In genomic region chr16:87957296-87958069, GRCh38 we compare ENCODE assay signal across 2 cellular contexts.
TF ChIP-seq lines count a peak whose summit lies in the region.

No MANE protein-coding gene starts in this region.

TF ChIP-seq in WTC11, 78 proteins besides CTCF, POLR2A, EP300 and RAD21 (continued from another document):
- TF ChIP-seq, protein P1, sequence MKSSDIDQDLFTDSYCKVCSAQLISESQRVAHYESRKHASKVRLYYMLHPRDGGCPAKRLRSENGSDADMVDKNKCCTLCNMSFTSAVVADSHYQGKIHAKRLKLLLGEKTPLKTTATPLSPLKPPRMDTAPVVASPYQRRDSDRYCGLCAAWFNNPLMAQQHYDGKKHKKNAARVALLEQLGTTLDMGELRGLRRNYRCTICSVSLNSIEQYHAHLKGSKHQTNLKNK (CRISPR knock-in tag; IDR thresholded peaks at IDR 0.05), result no peak
- TF ChIP-seq ZNF532 (CRISPR knock-in tag; IDR thresholded peaks at IDR 0.05; ENCODE audit: borderline replicate concordance), result no peak
- no peak for TF ChIP-seq AR (CRISPR knock-in tag; IDR thresholded peaks at IDR 0.05)
- TF ChIP-seq ELF4 (CRISPR knock-in tag; IDR thresholded peaks at IDR 0.05; ENCODE audit: low read depth), result no peak
- TF ChIP-seq MLX (CRISPR knock-in tag; IDR thresholded peaks at IDR 0.05), result no peak
- no peak for TF ChIP-seq TP53 (CRISPR knock-in tag; IDR thresholded peaks at IDR 0.05)
- no peak for TF ChIP-seq ZNF219 (CRISPR knock-in tag; IDR thresholded peaks at IDR 0.05; ENCODE audit: borderline replicate concordance)
- no peak for TF ChIP-seq JUN (CRISPR knock-in tag; IDR thresholded peaks at IDR 0.05)
- TF ChIP-seq, protein P2, sequence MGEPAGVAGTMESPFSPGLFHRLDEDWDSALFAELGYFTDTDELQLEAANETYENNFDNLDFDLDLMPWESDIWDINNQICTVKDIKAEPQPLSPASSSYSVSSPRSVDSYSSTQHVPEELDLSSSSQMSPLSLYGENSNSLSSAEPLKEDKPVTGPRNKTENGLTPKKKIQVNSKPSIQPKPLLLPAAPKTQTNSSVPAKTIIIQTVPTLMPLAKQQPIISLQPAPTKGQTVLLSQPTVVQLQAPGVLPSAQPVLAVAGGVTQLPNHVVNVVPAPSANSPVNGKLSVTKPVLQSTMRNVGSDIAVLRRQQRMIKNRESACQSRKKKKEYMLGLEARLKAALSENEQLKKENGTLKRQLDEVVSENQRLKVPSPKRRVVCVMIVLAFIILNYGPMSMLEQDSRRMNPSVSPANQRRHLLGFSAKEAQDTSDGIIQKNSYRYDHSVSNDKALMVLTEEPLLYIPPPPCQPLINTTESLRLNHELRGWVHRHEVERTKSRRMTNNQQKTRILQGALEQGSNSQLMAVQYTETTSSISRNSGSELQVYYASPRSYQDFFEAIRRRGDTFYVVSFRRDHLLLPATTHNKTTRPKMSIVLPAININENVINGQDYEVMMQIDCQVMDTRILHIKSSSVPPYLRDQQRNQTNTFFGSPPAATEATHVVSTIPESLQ (CRISPR knock-in tag; IDR thresholded peaks at IDR 0.05), result no peak
- no peak for TF ChIP-seq NR1H2 (CRISPR knock-in tag; IDR thresholded peaks at IDR 0.05)
- no peak for TF ChIP-seq ESRRA (CRISPR knock-in tag; IDR thresholded peaks at IDR 0.05; ENCODE audit: borderline replicate concordance)
- no peak for TF ChIP-seq ETV6 (CRISPR knock-in tag; IDR thresholded peaks at IDR 0.05)
- TF ChIP-seq SMAD3 (CRISPR knock-in tag; IDR thresholded peaks at IDR 0.05; ENCODE audit: borderline replicate concordance), result no peak
- TF ChIP-seq ZNF396 (CRISPR knock-in tag; IDR thresholded peaks at IDR 0.05; ENCODE audit: borderline replicate concordance), result no peak

TF ChIP-seq in endothelial cell of umbilical vein, 7 proteins besides CTCF, POLR2A, EP300 and RAD21 (continued from another document):
- TF ChIP-seq, protein P3, sequence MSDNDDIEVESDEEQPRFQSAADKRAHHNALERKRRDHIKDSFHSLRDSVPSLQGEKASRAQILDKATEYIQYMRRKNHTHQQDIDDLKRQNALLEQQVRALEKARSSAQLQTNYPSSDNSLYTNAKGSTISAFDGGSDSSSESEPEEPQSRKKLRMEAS (IDR thresholded peaks at IDR 0.05; ENCODE audit: insufficient read depth, insufficient read length), result no peak
